1 cellular context compared by ENCODE assay signal in genomic region chr10:13347235-13348156, GRCh38.
TF ChIP-seq lines count a peak whose summit lies in the region.

No MANE protein-coding gene starts in this region.

TF ChIP-seq in WTC11, 78 proteins besides CTCF, POLR2A, EP300 and RAD21 (continued from another document):
- TF ChIP-seq ZBTB43 (CRISPR knock-in tag; IDR thresholded peaks at IDR 0.05), result no peak
- TF ChIP-seq ESRRA (CRISPR knock-in tag; IDR thresholded peaks at IDR 0.05; ENCODE audit: borderline replicate concordance), result peak; percentile 63; the same call in 1 of the 2 replicates
- TF ChIP-seq RELA (CRISPR knock-in tag; IDR thresholded peaks at IDR 0.05; ENCODE audit: borderline replicate concordance), result 0 out of 2 replicates have a peak, but pooled peaks have one; percentile 31
- TF ChIP-seq ZSCAN18 (CRISPR knock-in tag; IDR thresholded peaks at IDR 0.05), result no peak
- no peak for TF ChIP-seq SMAD4 (CRISPR knock-in tag; IDR thresholded peaks at IDR 0.05)
- TF ChIP-seq PRRX2 (CRISPR knock-in tag; IDR thresholded peaks at IDR 0.05), result 0 out of 2 replicates have a peak, but pooled peaks have one; percentile 26
- no peak for TF ChIP-seq NFE2L1 (CRISPR knock-in tag; IDR thresholded peaks at IDR 0.05)
- TF ChIP-seq ZNF423 (CRISPR knock-in tag; IDR thresholded peaks at IDR 0.05), result peak; percentile 81
- no peak for TF ChIP-seq HMGA2 (CRISPR knock-in tag; IDR thresholded peaks at IDR 0.05)
- 0 out of 2 replicates have a peak, but pooled peaks have one; percentile 43 for TF ChIP-seq JUN (CRISPR knock-in tag; IDR thresholded peaks at IDR 0.05)
- no peak for TF ChIP-seq JAZF1 (CRISPR knock-in tag; IDR thresholded peaks at IDR 0.05)
- TF ChIP-seq NR3C1 (CRISPR knock-in tag; conservative IDR thresholded peaks at IDR 0.05; ENCODE audit: low read depth), result no peak
- no peak for TF ChIP-seq ARID4B (CRISPR knock-in tag; IDR thresholded peaks at IDR 0.05; ENCODE audit: borderline replicate concordance)
- no peak for TF ChIP-seq E2F1 (CRISPR knock-in tag; IDR thresholded peaks at IDR 0.05)
- no peak for TF ChIP-seq ZNF281 (CRISPR knock-in tag; IDR thresholded peaks at IDR 0.05)
- TF ChIP-seq ZNF416 (CRISPR knock-in tag; IDR thresholded peaks at IDR 0.05), result 0 out of 2 replicates have a peak, but pooled peaks have one; percentile 25
- TF ChIP-seq SP1 (CRISPR knock-in tag; conservative IDR thresholded peaks at IDR 0.05), result peak; percentile 46; the same call in 1 of the 2 replicates
- 0 out of 2 replicates have a peak, but pooled peaks have one; percentile 61 for TF ChIP-seq E2F5 (CRISPR knock-in tag; IDR thresholded peaks at IDR 0.05)
- no peak for TF ChIP-seq CREB1 (CRISPR knock-in tag; IDR thresholded peaks at IDR 0.05)
- TF ChIP-seq NR2C2 (CRISPR knock-in tag; IDR thresholded peaks at IDR 0.05), result no peak
- peak; percentile 68; the same call in 1 of the 2 replicates for TF ChIP-seq FOXP4 (CRISPR knock-in tag; IDR thresholded peaks at IDR 0.05)
- TF ChIP-seq MLX (CRISPR knock-in tag; IDR thresholded peaks at IDR 0.05), result no peak
